ENCODE assay signal across 12 cellular contexts in the genomic region with DNA sequence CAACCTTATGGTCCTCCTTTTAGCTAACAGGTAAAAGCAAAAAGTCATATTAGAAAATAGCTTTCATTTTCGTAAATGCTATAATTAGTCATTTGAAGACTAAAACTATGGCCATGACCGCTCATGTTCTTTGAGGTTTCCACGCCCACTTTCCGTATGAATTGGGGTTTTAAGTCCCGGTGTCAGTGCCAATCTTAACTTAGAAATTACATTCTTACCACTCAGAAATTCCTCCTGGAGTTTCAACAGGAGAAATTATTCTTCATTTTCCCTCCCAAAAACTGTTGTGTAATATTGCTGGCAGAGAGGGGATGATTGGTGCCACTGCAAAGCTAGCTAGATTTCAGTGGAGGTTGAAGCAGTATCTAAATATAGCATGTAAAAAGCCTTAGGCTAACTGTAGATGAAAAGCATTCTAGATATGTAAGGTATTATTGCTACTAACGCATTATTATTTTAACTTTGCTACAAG.
A peak's percentile ranks its signal among the peaks of the same experiment; 100 is the strongest.
DNase-seq lines count a peak whose midpoint lies in the region; ATAC-seq and TF ChIP-seq lines count a peak whose summit lies in the region.
"Had no signal": no experiment of that assay in that cellular context is flagged by ENCODE, and none has a peak within 500 bp of the region (broad histone marks: within the 10 kb centered on the region; RNA-seq: fewer than 3 reads in every experiment).

No MANE protein-coding gene starts in this region.

- no peak for ATAC-seq in GM23338
- peak; percentile 98 for ATAC-seq in HG03354 (IDR thresholded peaks at IDR 0.05; ENCODE audit: poor library complexity, severe bottlenecking, unreplicated experiment)
- no peak for ATAC-seq in activated T-helper 17 cell treated with anti-CD3 and anti-CD28 coated beads, Interleukin-2, amount 50 U/mL, for 72 hours (replicated peaks)

- H3K27ac ChIP-seq in GM23338 (ENCODE audit: low read depth): no peak overlapping the region
- H3K27ac ChIP-seq: dorsolateral prefrontal cortex, suprapubic skin had no signal

- no peaks in the 10 kb centered on the region for H3K36me3 Mint-ChIP-seq in GM23338 (ENCODE audit: low read depth)
- no peaks in the 10 kb centered on the region for H3K36me3 Mint-ChIP-seq in activated T-helper 17 cell treated with anti-CD3 and anti-CD28 coated beads, Interleukin-2, amount 50 U/mL, for 72 hours (ENCODE audit: low read depth)
- no peaks in the 10 kb centered on the region for H3K36me3 Mint-ChIP-seq in activated naive CD4-positive, alpha-beta T cell treated with anti-CD3 and anti-CD28 coated beads for 36 hours (ENCODE audit: low read depth)

- H3K4me1 ChIP-seq in GM23338 (ENCODE audit: insufficient read depth): peaks cover 31% of the 10 kb centered on the region

- CTCF ChIA-PET in activated naive CD4-positive, alpha-beta T cell treated with anti-CD3 and anti-CD28 coated beads for 36 hours (lab: Charles Lee): no interaction called here

- H3K9me3 Mint-ChIP-seq in GM23338: no peaks in the 10 kb centered on the region
- H3K9me3 Mint-ChIP-seq in activated T-helper 17 cell treated with anti-CD3 and anti-CD28 coated beads, Interleukin-2, amount 50 U/mL, for 72 hours: no peaks in the 10 kb centered on the region
- H3K9me3 Mint-ChIP-seq in activated naive CD4-positive, alpha-beta T cell treated with anti-CD3 and anti-CD28 coated beads for 36 hours: no peaks in the 10 kb centered on the region

- H3K9me2 ChIP-seq in GM23338 (ENCODE audit: insufficient read depth): no peaks in the 10 kb centered on the region

- H3K4me3 ChIP-seq in GM23338: no peak overlapping the region
- H3K4me3 ChIP-seq: dorsolateral prefrontal cortex, suprapubic skin had no signal

- H3K27ac Mint-ChIP-seq in GM23338: peak overlapping the region; percentile 92
- no peak overlapping the region for H3K27ac Mint-ChIP-seq in activated T-helper 17 cell treated with anti-CD3 and anti-CD28 coated beads, Interleukin-2, amount 50 U/mL, for 72 hours
- H3K27ac Mint-ChIP-seq in activated naive CD4-positive, alpha-beta T cell treated with anti-CD3 and anti-CD28 coated beads for 36 hours: no peak overlapping the region

- no peaks in the 10 kb centered on the region for H3K27me3 ChIP-seq in GM23338 (ENCODE audit: insufficient read depth)
- H3K27me3 ChIP-seq: suprapubic skin had no signal

- peak overlapping the region; percentile 3; the same call in 1 of the 2 replicates for H2AFZ ChIP-seq in GM23338

- no peak for TF ChIP-seq CTCF in GM23338 (conservative IDR thresholded peaks at IDR 0.05; ENCODE audit: low read depth in 2 of 2)

- 0 out of 2 replicates have a peak overlapping the region, but pooled peaks have one; percentile 19 for H3K4me2 ChIP-seq in GM23338

- H3K4me3 Mint-ChIP-seq in GM23338: no peak overlapping the region
- H3K4me3 Mint-ChIP-seq in activated T-helper 17 cell treated with anti-CD3 and anti-CD28 coated beads, Interleukin-2, amount 50 U/mL, for 72 hours: no peak overlapping the region
- H3K4me3 Mint-ChIP-seq in activated naive CD4-positive, alpha-beta T cell treated with anti-CD3 and anti-CD28 coated beads for 36 hours: no peak overlapping the region

- peak; percentile 1 for DNase-seq in GM19238 (ENCODE audit: insufficient read length, low spot score)
- DNase-seq in GM23338 (ENCODE audit: low spot score): peak; percentile 7
- DNase-seq in stromal cell of bone marrow (ENCODE audit: low read depth): peak; percentile 5
- no peak for DNase-seq in activated naive CD4-positive, alpha-beta T cell treated with anti-CD3 and anti-CD28 coated beads for 36 hours
- no peak for DNase-seq in medulla oblongata (ENCODE audit: extremely low spot score)
- DNase-seq: activated effector memory CD4-positive, alpha-beta T cell treated with Interleukin-2 at 50 U/mL for 16 hours; dorsolateral prefrontal cortex; HCEC 1CT; hypothalamus had no signal

- H4K20me1 ChIP-seq in GM23338 (replicated peaks; ENCODE audit: insufficient read depth): no peaks in the 10 kb centered on the region

- no peaks in the 10 kb centered on the region for H3F3A ChIP-seq in GM23338 (replicated peaks; ENCODE audit: low read depth)

- intact Hi-C loops in activated naive CD4-positive, alpha-beta T cell treated with anti-CD3 and anti-CD28 coated beads for 36 hours (cut with micrococcal nuclease): no loop called here

- H3K27me3 Mint-ChIP-seq in GM23338 (ENCODE audit: insufficient read depth, low read depth, poor library complexity): no peaks in the 10 kb centered on the region
- H3K27me3 Mint-ChIP-seq in activated T-helper 17 cell treated with anti-CD3 and anti-CD28 coated beads, Interleukin-2, amount 50 U/mL, for 72 hours: peaks cover 8% of the 10 kb centered on the region
- peaks cover 14% of the 10 kb centered on the region for H3K27me3 Mint-ChIP-seq in activated naive CD4-positive, alpha-beta T cell treated with anti-CD3 and anti-CD28 coated beads for 36 hours (ENCODE audit: low read depth)

- peaks cover 24% of the 10 kb centered on the region for H3K4me1 Mint-ChIP-seq in GM23338
- H3K4me1 Mint-ChIP-seq in activated T-helper 17 cell treated with anti-CD3 and anti-CD28 coated beads, Interleukin-2, amount 50 U/mL, for 72 hours: no peaks in the 10 kb centered on the region
- no peaks in the 10 kb centered on the region for H3K4me1 Mint-ChIP-seq in activated naive CD4-positive, alpha-beta T cell treated with anti-CD3 and anti-CD28 coated beads for 36 hours (ENCODE audit: low read depth)

- H3K36me3 ChIP-seq in GM23338 (ENCODE audit: insufficient read depth): no peaks in the 10 kb centered on the region
- H3K36me3 ChIP-seq: suprapubic skin had no signal

- no peaks in the 10 kb centered on the region for H3K79me2 ChIP-seq in GM23338 (replicated peaks; ENCODE audit: insufficient read depth)

TF ChIP-seq in GM23338, 12 proteins besides CTCF, POLR2A, EP300 and RAD21 (continues in another document):
- TF ChIP-seq ZNF331 (CRISPR knock-in tag; IDR thresholded peaks at IDR 0.05; ENCODE audit: low read depth) (no peak), CREB1 (CRISPR knock-in tag; IDR thresholded peaks at IDR 0.05; ENCODE audit: low read depth) (no peak), EZH2phosphoT487 (IDR thresholded peaks at IDR 0.05; ENCODE audit: unreplicated experiment) (no peak), JUNB (IDR thresholded peaks at IDR 0.05; ENCODE audit: unreplicated experiment) (no peak), ZNF114 (CRISPR knock-in tag; IDR thresholded peaks at IDR 0.05) (no peak), NANOG (IDR thresholded peaks at IDR 0.05; ENCODE audit: borderline replicate concordance) (no peak)
- TF ChIP-seq, protein P1, sequence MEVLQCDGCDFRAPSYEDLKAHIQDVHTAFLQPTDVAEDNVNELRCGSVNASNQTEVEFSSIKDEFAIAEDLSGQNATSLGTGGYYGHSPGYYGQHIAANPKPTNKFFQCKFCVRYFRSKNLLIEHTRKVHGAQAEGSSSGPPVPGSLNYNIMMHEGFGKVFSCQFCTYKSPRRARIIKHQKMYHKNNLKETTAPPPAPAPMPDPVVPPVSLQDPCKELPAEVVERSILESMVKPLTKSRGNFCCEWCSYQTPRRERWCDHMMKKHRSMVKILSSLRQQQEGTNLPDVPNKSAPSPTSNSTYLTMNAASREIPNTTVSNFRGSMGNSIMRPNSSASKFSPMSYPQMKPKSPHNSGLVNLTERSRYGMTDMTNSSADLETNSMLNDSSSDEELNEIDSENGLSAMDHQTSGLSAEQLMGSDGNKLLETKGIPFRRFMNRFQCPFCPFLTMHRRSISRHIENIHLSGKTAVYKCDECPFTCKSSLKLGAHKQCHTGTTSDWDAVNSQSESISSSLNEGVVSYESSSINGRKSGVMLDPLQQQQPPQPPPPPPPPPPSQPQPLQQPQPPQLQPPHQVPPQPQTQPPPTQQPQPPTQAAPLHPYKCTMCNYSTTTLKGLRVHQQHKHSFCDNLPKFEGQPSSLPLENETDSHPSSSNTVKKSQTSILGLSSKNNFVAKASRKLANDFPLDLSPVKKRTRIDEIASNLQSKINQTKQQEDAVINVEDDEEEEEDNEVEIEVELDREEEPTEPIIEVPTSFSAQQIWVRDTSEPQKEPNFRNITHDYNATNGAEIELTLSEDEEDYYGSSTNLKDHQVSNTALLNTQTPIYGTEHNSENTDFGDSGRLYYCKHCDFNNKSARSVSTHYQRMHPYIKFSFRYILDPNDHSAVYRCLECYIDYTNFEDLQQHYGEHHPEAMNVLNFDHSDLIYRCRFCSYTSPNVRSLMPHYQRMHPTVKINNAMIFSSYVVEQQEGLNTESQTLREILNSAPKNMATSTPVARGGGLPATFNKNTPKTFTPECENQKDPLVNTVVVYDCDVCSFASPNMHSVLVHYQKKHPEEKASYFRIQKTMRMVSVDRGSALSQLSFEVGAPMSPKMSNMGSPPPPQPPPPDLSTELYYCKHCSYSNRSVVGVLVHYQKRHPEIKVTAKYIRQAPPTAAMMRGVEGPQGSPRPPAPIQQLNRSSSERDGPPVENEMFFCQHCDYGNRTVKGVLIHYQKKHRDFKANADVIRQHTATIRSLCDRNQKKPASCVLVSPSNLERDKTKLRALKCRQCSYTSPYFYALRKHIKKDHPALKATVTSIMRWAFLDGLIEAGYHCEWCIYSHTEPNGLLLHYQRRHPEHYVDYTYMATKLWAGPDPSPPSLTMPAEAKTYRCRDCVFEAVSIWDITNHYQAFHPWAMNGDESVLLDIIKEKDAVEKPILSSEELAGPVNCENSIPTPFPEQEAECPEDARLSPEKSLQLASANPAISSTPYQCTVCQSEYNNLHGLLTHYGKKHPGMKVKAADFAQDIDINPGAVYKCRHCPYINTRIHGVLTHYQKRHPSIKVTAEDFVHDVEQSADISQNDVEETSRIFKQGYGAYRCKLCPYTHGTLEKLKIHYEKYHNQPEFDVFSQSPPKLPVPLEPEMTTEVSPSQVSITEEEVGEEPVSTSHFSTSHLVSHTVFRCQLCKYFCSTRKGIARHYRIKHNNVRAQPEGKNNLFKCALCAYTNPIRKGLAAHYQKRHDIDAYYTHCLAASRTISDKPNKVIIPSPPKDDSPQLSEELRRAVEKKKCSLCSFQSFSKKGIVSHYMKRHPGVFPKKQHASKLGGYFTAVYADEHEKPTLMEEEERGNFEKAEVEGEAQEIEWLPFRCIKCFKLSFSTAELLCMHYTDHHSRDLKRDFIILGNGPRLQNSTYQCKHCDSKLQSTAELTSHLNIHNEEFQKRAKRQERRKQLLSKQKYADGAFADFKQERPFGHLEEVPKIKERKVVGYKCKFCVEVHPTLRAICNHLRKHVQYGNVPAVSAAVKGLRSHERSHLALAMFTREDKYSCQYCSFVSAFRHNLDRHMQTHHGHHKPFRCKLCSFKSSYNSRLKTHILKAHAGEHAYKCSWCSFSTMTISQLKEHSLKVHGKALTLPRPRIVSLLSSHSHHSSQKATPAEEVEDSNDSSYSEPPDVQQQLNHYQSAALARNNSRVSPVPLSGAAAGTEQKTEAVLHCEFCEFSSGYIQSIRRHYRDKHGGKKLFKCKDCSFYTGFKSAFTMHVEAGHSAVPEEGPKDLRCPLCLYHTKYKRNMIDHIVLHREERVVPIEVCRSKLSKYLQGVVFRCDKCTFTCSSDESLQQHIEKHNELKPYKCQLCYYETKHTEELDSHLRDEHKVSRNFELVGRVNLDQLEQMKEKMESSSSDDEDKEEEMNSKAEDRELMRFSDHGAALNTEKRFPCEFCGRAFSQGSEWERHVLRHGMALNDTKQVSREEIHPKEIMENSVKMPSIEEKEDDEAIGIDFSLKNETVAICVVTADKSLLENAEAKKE (CRISPR knock-in tag; IDR thresholded peaks at IDR 0.05): no peak

Comparison
In these comparisons a context has a peak if more than half of its experiments do, and no peak if none do; other contexts are left out.
1. DNase-seq: peak in GM19238 (single experiment), GM23338 (single experiment) and stromal cell of bone marrow (single experiment); none in activated naive CD4-positive, alpha-beta T cell treated with anti-CD3 and anti-CD28 coated beads for 36 hours (single experiment) and medulla oblongata (single experiment).